ENCODE assay signal across 8 cellular contexts in the genomic region with DNA sequence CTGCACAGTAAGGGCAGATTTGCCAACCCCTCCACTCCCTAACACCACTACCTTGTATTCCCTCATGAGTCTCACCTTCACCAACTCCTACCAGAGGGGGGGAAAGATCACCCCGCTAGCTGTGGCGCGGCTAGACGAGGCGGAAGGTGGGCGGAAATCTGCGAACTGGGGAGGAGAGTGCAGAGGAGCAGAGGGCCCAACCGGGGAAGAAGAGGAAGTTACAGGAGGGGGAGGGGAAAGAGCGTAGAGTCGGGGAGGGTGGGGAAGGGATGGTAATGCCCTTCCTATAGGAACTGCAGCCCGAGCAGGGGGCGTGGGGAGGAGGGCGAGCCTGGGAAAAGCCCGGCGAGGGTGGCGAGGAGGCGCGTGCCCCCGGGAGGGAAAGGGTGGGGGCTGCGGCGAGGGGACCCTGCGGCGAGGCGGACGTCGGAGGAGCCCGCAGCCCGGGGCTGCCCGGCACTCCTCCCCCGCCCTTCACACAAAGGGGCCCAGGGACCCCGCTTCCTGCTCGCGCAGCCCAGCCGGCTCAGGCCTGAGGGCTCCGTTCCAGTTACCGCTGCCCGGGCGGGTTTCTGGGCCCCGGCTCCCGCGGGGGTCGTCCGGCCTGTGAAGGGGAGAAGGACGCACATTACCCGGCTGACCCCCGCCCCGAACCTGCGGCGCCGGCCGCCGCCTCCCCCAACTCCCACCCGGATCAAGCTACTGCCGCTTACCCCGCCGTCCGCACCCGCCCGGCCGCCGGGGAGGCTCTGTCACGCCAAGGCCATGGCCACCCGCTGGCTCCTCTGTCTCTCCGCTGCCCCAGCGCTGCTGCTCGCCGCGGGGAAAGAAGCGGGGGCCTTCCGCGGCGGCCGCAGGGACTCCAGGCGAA. TPM values are rescaled to one million over a fixed set of nuclear protein-coding genes. Genes with fewer than 3 reads are reported as not detected.
DNase-seq lines count a peak whose midpoint lies in the region; ATAC-seq, FAIRE-seq and TF ChIP-seq lines count a peak whose summit lies in the region.

No MANE protein-coding gene starts in this region.

- H3K27me3 ChIP-seq in pancreas: peaks cover 0 to 4% (median 0%) of the 10 kb centered on the region in 4 donors
- no peaks in the 10 kb centered on the region for H3K27me3 ChIP-seq in transverse colon

- CTCF ChIA-PET in GM10248 (lab: Yijun Ruan, JAX): interaction anchor here (2.8 kb wide), 1 partner anchor 390 kb away, joined by 15 read pairs; no protein-coding TSS in a partner anchor

- no peak for FAIRE-seq in pancreas (lab: Jason Lieb, UNC)

- intact Hi-C loops in head of caudate nucleus (cut with DNase I): no loop called here
- intact Hi-C loops in pancreas (cut with DNase I): no loop called here
- intact Hi-C loops in transverse colon (cut with DNase I; ENCODE audit: low total_unique reads): no loop called here

- no peak for TF ChIP-seq EP300 in transverse colon (IDR thresholded peaks at IDR 0.05; ENCODE audit: low read depth)

- H3K27ac ChIP-seq in pancreas (peak overlapping the region; percentile 82 to 95 (median 91)), transverse colon (peak overlapping the region; percentile 95 to 99 (median 98))

- POLR2A ChIA-PET in GM10248 (lab: Yijun Ruan, JAX): interaction anchor here (0.6 kb wide), 1 partner anchor 1976 kb away, joined by 4 read pairs; no protein-coding TSS in a partner anchor

- 1 to 26% methylated on average over 38 to 53 of the region's 74 CpGs for WGBS in pancreas, 2 donors
- 41% methylated on average over 63 of the region's 74 CpGs; no CpG with 5 or more reads in 1 of the 2 donors for WGBS in transverse colon (ENCODE audit: low coverage in 1 of 2), 2 donors

- H3K9me3 ChIP-seq in pancreas: no peaks in the 10 kb centered on the region
- no peaks in the 10 kb centered on the region for H3K9me3 ChIP-seq in transverse colon

- H3K4me3 ChIP-seq in pancreas: peak overlapping the region; percentile 42 to 64 (median 52)
- peak overlapping the region; percentile 71 to 92 (median 84) for H3K4me3 ChIP-seq in transverse colon

- DNase-seq in GM10248 (ENCODE audit: extremely low spot score) (peak; percentile 71), NAMALWA (ENCODE audit: low spot score) (peak; percentile 83), SK-N-DZ (ENCODE audit: low spot score) (peak; percentile 57), head of caudate nucleus (peak in 41 of 42 donors; percentile 1 to 71 (median 47)), pancreas (peak; percentile 49 to 77 (median 60)), transverse colon (peak; percentile 77)
- peak; percentile 75 for DNase-seq in activated naive CD4-positive, alpha-beta T cell treated with anti-CD3 and anti-CD28 coated beads, Interleukin-2, amount 50 U/mL, for 16 hours

- peak; percentile 63 for TF ChIP-seq POLR2A in transverse colon (IDR thresholded peaks at IDR 0.05)

- in situ Hi-C loops in transverse colon (cut with MboI; ENCODE audit: low pct_ligation_motif_present in 1 of 4, low pct_unique_long_range_greater_than_20kb in 1 of 4, low sequenced_read_pairs in 3 of 4): loop anchor here in 1 of 4 donors (25.0 kb wide), 1 partner anchor 380 kb away; no protein-coding TSS in a partner anchor

- H3K4me1 ChIP-seq in pancreas: peaks cover 0 to 4% (median 0%) of the 10 kb centered on the region in 3 donors
- peaks cover 4 to 19% (median 5%) of the 10 kb centered on the region in 4 donors for H3K4me1 ChIP-seq in transverse colon

- TF ChIP-seq CTCF in GM10248 (IDR thresholded peaks at IDR 0.05; ENCODE audit: control extremely low read depth, extremely low read depth, low read depth, missing control alignments): no peak
- TF ChIP-seq CTCF in pancreas (IDR thresholded peaks at IDR 0.05): no peak
- no peak for TF ChIP-seq CTCF in transverse colon (IDR thresholded peaks at IDR 0.05)

- ATAC-seq in HG02571 (IDR thresholded peaks at IDR 0.05; ENCODE audit: unreplicated experiment) (peak; percentile 68), pancreas (peak; percentile 60 to 75 (median 68))

- H3K36me3 ChIP-seq in pancreas (no peaks in the 10 kb centered on the region), transverse colon (no peaks in the 10 kb centered on the region)

RNA-seq across cellular contexts. Expression of gene RAP2C, which starts 1.8 kb away (rescaled TPM):
- 13.9 and 14.2 TPM in 2 replicates for polyA plus RNA-seq in SK-N-DZ (2014; cell fraction: cytosol; rRNA removed)
- 5.8 and 8.1 TPM in 2 replicates for polyA plus RNA-seq in SK-N-DZ (2014; cell fraction: nucleus; rRNA removed)
- total RNA-seq in pancreas (10 to 100 TPM in 2 of 6 donors, 1 to 10 TPM in 4; 6.2 to 15.1 (median 8.3) TPM), transverse colon (100 to 1,000 TPM in 1 of 4 donors, 10 to 100 TPM in 2, 1 to 10 TPM in 1; 7.0 to 143 (median 38.4) TPM)
- polyA plus RNA-seq in pancreas: 10 to 100 TPM in 1 of 2 donors, 1 to 10 TPM in 1; 7.7 to 10.6 TPM

Comparison
In these comparisons a context has a peak if more than half of its experiments do, and no peak if none do; other contexts are left out.
1. Peak in every context shown above with its lines: DNase-seq, ATAC-seq, H3K4me3 ChIP-seq and H3K27ac ChIP-seq.